In genomic region chr1:198584163-198584562, GRCh38 we compare ENCODE assay signal across 1 cellular context.
TF ChIP-seq lines count a peak whose summit lies in the region.

No MANE protein-coding gene starts in this region.

TF ChIP-seq in K562, 482 proteins besides CTCF, POLR2A, EP300 and RAD21:
- TF ChIP-seq ZBTB33 (CRISPR knock-in tag; IDR thresholded peaks at IDR 0.05) (0 out of 2 replicates have a peak, but pooled peaks have one; percentile 38), ZNF41 (CRISPR knock-in tag; conservative IDR thresholded peaks at IDR 0.05) (no peak)
